In genomic region chr15:101204744-101205535, GRCh38 we compare ENCODE assay signal across 14 cellular contexts. TPM values are rescaled to one million over a fixed set of nuclear protein-coding genes. Genes with fewer than 3 reads are reported as not detected.
DNase-seq lines count a peak whose midpoint lies in the region; ATAC-seq, FAIRE-seq and TF ChIP-seq lines count a peak whose summit lies in the region.
"Had no signal": no experiment of that assay in that cellular context is flagged by ENCODE, and none has a peak within 500 bp of the region (broad histone marks: within the 10 kb centered on the region; RNA-seq: fewer than 3 reads in every experiment).

No MANE protein-coding gene starts in this region.

- TF ChIP-seq CTCF in activated CD8-positive, alpha-beta T cell treated with anti-CD3 and anti-CD28 coated beads for 36 hours (IDR thresholded peaks at IDR 0.05): no peak
- no peak for TF ChIP-seq CTCF in fibroblast of the aortic adventitia (IDR thresholded peaks at IDR 0.05; ENCODE audit: insufficient read depth, low read length)

- FAIRE-seq in GM19239 (lab: Jason Lieb, UNC) (peak; percentile 35), frontal cortex (lab: Jason Lieb, UNC) (no peak)

- H3K4me3 ChIP-seq in fibroblast of the aortic adventitia (ENCODE audit: low read depth, low read length): no peak overlapping the region
- H3K4me3 ChIP-seq: colonic mucosa had no signal

- POLR2A ChIA-PET in activated CD8-positive, alpha-beta T cell treated with anti-CD3 and anti-CD28 coated beads for 36 hours (lab: Charles Lee): interaction anchor here (0.6 to 3.0 kb wide), 12 partner anchors 11 to 232 kb away, joined by 3 to 17 read pairs (median 3); partner anchors contain the start of gene CHSY1

- H3K4me1 Mint-ChIP-seq in activated CD8-positive, alpha-beta T cell treated with anti-CD3 and anti-CD28 coated beads for 36 hours (ENCODE audit: low read depth): peaks cover 91% of the 10 kb centered on the region

- DNase-seq in AG08395 (ENCODE audit: low spot score): peak; percentile 25
- DNase-seq in GM19239 (ENCODE audit: insufficient read length, low spot score): no peak
- DNase-seq in activated CD8-positive, alpha-beta T cell treated with anti-CD3 and anti-CD28 coated beads for 36 hours: peak; percentile 36
- peak; percentile 68 for DNase-seq in fibroblast of the aortic adventitia (ENCODE audit: low read depth)
- DNase-seq in NCI-H2196 treated with DMSO at 0.1 percent for 48 hours (lab: John Stamatoyannopoulos, UW; ENCODE audit: unreplicated experiment): no peak
- DNase-seq in frontal cortex (ENCODE audit: low spot score in 2 of 2): no peak
- no peak for DNase-seq in COR-L47 (lab: John Stamatoyannopoulos, UW)
- DNase-seq: colonic mucosa; foreskin melanocyte; NCI-H2171; OCI-M1; retina; stimulated activated CD4-positive, alpha-beta T cell treated with anti-CD3 and anti-CD28 coated beads, Interleukin-4, amount 100 ng/mL, for 24 hours had no signal

- H3K9me3 Mint-ChIP-seq in activated CD8-positive, alpha-beta T cell treated with anti-CD3 and anti-CD28 coated beads for 36 hours: no peaks in the 10 kb centered on the region

- peak overlapping the region; percentile 99 for H3K27ac Mint-ChIP-seq in activated CD8-positive, alpha-beta T cell treated with anti-CD3 and anti-CD28 coated beads for 36 hours

- ATAC-seq in activated CD8-positive, alpha-beta T cell treated with anti-CD3 and anti-CD28 coated beads for 36 hours: peak; percentile 7
- no peak for ATAC-seq in HG03159 (IDR thresholded peaks at IDR 0.05; ENCODE audit: unreplicated experiment)

- H3K27me3 Mint-ChIP-seq in activated CD8-positive, alpha-beta T cell treated with anti-CD3 and anti-CD28 coated beads for 36 hours: no peaks in the 10 kb centered on the region

- peaks cover 52% of the 10 kb centered on the region for H3K36me3 Mint-ChIP-seq in activated CD8-positive, alpha-beta T cell treated with anti-CD3 and anti-CD28 coated beads for 36 hours (ENCODE audit: low read depth)

- intact Hi-C loops in activated CD8-positive, alpha-beta T cell treated with anti-CD3 and anti-CD28 coated beads for 36 hours (cut with micrococcal nuclease): loop anchor here (5.0 kb wide), 2 partner anchors 37 to 38 kb away; no protein-coding TSS in a partner anchor

- peak overlapping the region; percentile 68 for H3K4me3 Mint-ChIP-seq in activated CD8-positive, alpha-beta T cell treated with anti-CD3 and anti-CD28 coated beads for 36 hours

- CTCF ChIA-PET in activated CD8-positive, alpha-beta T cell treated with anti-CD3 and anti-CD28 coated beads for 36 hours (lab: Charles Lee): interaction anchor here (0.9 to 2.7 kb wide), 14 partner anchors 10 to 84 kb away, joined by 3 to 13 read pairs (median 4); partner anchors contain the start of gene CHSY1

RNA-seq across cellular contexts. Expression of gene CHSY1, which starts 46.9 kb away (rescaled TPM):
- total RNA-seq in activated CD8-positive, alpha-beta T cell treated with anti-CD3 and anti-CD28 coated beads for 36 hours: 10 to 100 TPM; 57.9 to 58.3 TPM
- total RNA-seq in fibroblast of the aortic adventitia (ENCODE audit: low replicate concordance): 34.4 and 40.9 TPM in 2 replicates
- 22.8 TPM for total RNA-seq in frontal cortex

Comparison
In these comparisons a context has a peak if more than half of its experiments do, and no peak if none do; other contexts are left out.
1. DNase-seq: peak in AG08395 (single experiment), activated CD8-positive, alpha-beta T cell treated with anti-CD3 and anti-CD28 coated beads for 36 hours (single experiment) and fibroblast of the aortic adventitia (single experiment); none in GM19239 (single experiment), NCI-H2196 treated with DMSO at 0.1 percent for 48 hours (single experiment), frontal cortex (0 of 2) and COR-L47 (single experiment).